ENCODE assay signal across 1 cellular context in genomic region chr2:30923575-30923974, GRCh38.
TF ChIP-seq lines count a peak whose summit lies in the region.

No MANE protein-coding gene starts in this region.

TF ChIP-seq in WTC11, 78 proteins besides CTCF, POLR2A, EP300 and RAD21 (continued from another document):
- TF ChIP-seq USF1 (CRISPR knock-in tag; IDR thresholded peaks at IDR 0.05) (no peak), FOXK1 (CRISPR knock-in tag; IDR thresholded peaks at IDR 0.05) (no peak), GRHL2 (CRISPR knock-in tag; IDR thresholded peaks at IDR 0.05; ENCODE audit: insufficient replicate concordance, severe bottlenecking) (no peak), ZNF263 (CRISPR knock-in tag; IDR thresholded peaks at IDR 0.05; ENCODE audit: low read depth) (no peak), SMAD3 (CRISPR knock-in tag; IDR thresholded peaks at IDR 0.05; ENCODE audit: borderline replicate concordance) (no peak), ZNF121 (CRISPR knock-in tag; IDR thresholded peaks at IDR 0.05) (no peak), ETV6 (CRISPR knock-in tag; IDR thresholded peaks at IDR 0.05) (no peak), ZBTB21 (CRISPR knock-in tag; IDR thresholded peaks at IDR 0.05; ENCODE audit: borderline replicate concordance) (no peak)
